Comparison of ENCODE assay signal across 24 cellular contexts in the genomic region with DNA sequence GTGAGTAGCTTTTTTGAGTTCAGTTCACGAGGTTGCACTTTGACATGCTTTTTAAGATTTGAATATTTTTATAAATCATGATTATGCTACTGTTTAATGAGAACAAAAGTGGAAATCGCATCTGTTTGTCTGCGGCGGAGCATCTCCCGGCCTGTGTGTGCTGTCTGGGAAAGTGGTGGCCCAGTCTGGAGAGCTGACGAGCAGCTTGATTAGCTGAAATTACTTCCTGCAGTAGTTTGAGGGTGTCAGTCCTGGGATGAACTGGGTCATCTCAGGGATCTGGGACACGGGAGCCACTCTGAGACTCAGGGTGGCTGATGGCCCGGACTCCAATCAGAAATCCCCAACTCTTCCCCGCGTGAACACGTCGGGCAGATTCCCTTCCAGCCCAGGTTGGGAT.
"Had no signal": no experiment of that assay in that cellular context is flagged by ENCODE, and none has a peak within 500 bp of the region (broad histone marks: within the 10 kb centered on the region; RNA-seq: fewer than 3 reads in every experiment).

No MANE protein-coding gene starts in this region.

- H3K27me3 ChIP-seq: brain microvascular endothelial cell had no signal

- H3K36me3 ChIP-seq: brain microvascular endothelial cell had no signal

- H3K36me3 Mint-ChIP-seq: activated naive CD8-positive, alpha-beta T cell had no signal

- DNase-seq: activated CD4-positive, alpha-beta memory T cell treated with anti-CD3 and anti-CD28 coated beads, Interleukin-2, amount 10 ng/mL, durations not matched to agents 7 days and 5 days; activated CD4-positive, alpha-beta T cell treated with anti-CD3 and anti-CD28 coated beads for 36 hours; activated CD4-positive, alpha-beta T cell treated with anti-CD3 and anti-CD28 coated beads, Interleukin-2, amount 10 ng/mL, durations not matched to agents 24 days and 14 days; activated CD4-positive, alpha-beta T cell treated with anti-CD3 and anti-CD28 coated beads, Interleukin-2, amount 50 U/mL, for 4 hours; activated CD4-positive, CD25-positive, alpha-beta regulatory T cell; activated CD4-positive, CD25-positive, alpha-beta regulatory T cell treated with anti-CD3 and anti-CD28 coated beads, Interleukin-2, amount 50 U/mL, for 72 hours; activated CD8-positive, alpha-beta memory T cell treated with anti-CD3 and anti-CD28 coated beads for 24 hours; activated effector memory CD4-positive, alpha-beta T cell treated with Interleukin-2 at 50 U/mL for 16 hours; activated gamma-delta T cell treated with Interleukin-2 at 50 U/mL for 16 hours; activated naive CD4-positive, alpha-beta T cell treated with anti-CD3 and anti-CD28 coated beads, Interleukin-2, amount 50 U/mL, for 16 hours; activated naive CD4-positive, alpha-beta T cell treated with Interleukin-2 at 50 U/mL for 16 hours; activated T-cell treated with anti-CD3 and anti-CD28 coated beads, Interleukin-2, amount 50 U/mL, for 4 hours; amniotic stem cell; anterior cingulate cortex; brain microvascular endothelial cell; caudate nucleus; effector CD8-positive, alpha-beta T cell; foreskin fibroblast; T-helper 1 cell; T-helper 17 cell; T1000 had no signal

- H3K9me3 Mint-ChIP-seq: activated CD4-positive, alpha-beta memory T cell treated with anti-CD3 and anti-CD28 coated beads, Interleukin-2, amount 10 ng/mL, durations not matched to agents 7 days and 5 days; activated CD4-positive, alpha-beta T cell treated with anti-CD3 and anti-CD28 coated beads, Interleukin-2, amount 10 ng/mL, durations not matched to agents 24 days and 14 days; activated T-cell treated with anti-CD3 and anti-CD28 coated beads, Interleukin-2, amount 50 U/mL, for 4 hours; activated T-helper 17 cell treated with anti-CD3 and anti-CD28 coated beads, Interleukin-2, amount 50 U/mL, for 72 hours; T-helper 2 cell treated with Interferon-gamma antibody and Interleukin-4, amounts not matched to agents 5 μg/mL and 100 μg/mL, for 36 hours had no signal

- H3K4me3 Mint-ChIP-seq: activated CD4-positive, alpha-beta memory T cell treated with anti-CD3 and anti-CD28 coated beads, Interleukin-2, amount 10 ng/mL, durations not matched to agents 7 days and 5 days; activated CD4-positive, alpha-beta T cell treated with anti-CD3 and anti-CD28 coated beads for 36 hours; activated CD4-positive, alpha-beta T cell treated with anti-CD3 and anti-CD28 coated beads, Interleukin-2, amount 10 ng/mL, durations not matched to agents 24 days and 14 days; activated naive CD8-positive, alpha-beta T cell; activated T-cell treated with anti-CD3 and anti-CD28 coated beads, Interleukin-2, amount 50 U/mL, for 4 hours; activated T-helper 17 cell treated with anti-CD3 and anti-CD28 coated beads, Interleukin-2, amount 50 U/mL, for 72 hours; T-helper 17 cell; T-helper 2 cell treated with Interferon-gamma antibody and Interleukin-4, amounts not matched to agents 5 μg/mL and 100 μg/mL, for 36 hours had no signal

- H3K27ac Mint-ChIP-seq: activated CD4-positive, alpha-beta memory T cell treated with anti-CD3 and anti-CD28 coated beads, Interleukin-2, amount 10 ng/mL, durations not matched to agents 7 days and 5 days; activated CD4-positive, alpha-beta T cell treated with anti-CD3 and anti-CD28 coated beads for 36 hours; activated CD4-positive, alpha-beta T cell treated with anti-CD3 and anti-CD28 coated beads, Interleukin-2, amount 10 ng/mL, durations not matched to agents 24 days and 14 days; activated naive CD8-positive, alpha-beta T cell; activated T-helper 17 cell treated with anti-CD3 and anti-CD28 coated beads, Interleukin-2, amount 50 U/mL, for 72 hours; T-helper 17 cell; T-helper 2 cell treated with Interferon-gamma antibody and Interleukin-4, amounts not matched to agents 5 μg/mL and 100 μg/mL, for 36 hours had no signal

- H3K27me3 Mint-ChIP-seq: activated CD4-positive, alpha-beta T cell treated with anti-CD3 and anti-CD28 coated beads for 36 hours; activated naive CD8-positive, alpha-beta T cell had no signal

- H3K27ac ChIP-seq: brain microvascular endothelial cell had no signal
